ENCODE assay signal across 1 cellular context in genomic region chr2:20650880-20651730, GRCh38.
TF ChIP-seq lines count a peak whose summit lies in the region.

TSS of gene HS1BP3 (minus strand) at chr2:20651098. CDS start at chr2:20651063, 35 bp downstream.

TF ChIP-seq in K562, 482 proteins besides CTCF, POLR2A, EP300 and RAD21 (continued from another document and continues in another):
- TF ChIP-seq GTF3C2 (IDR thresholded peaks at IDR 0.05; ENCODE audit: borderline replicate concordance, extremely low read depth, insufficient read length) (no peak), ATF6 (CRISPR knock-in tag; IDR thresholded peaks at IDR 0.05) (no peak), NUFIP1 (IDR thresholded peaks at IDR 0.05; ENCODE audit: partially characterized antibody) (no peak), ZBTB8A (IDR thresholded peaks at IDR 0.05; ENCODE audit: partially characterized antibody) (no peak), ZNF695 (CRISPR knock-in tag; IDR thresholded peaks at IDR 0.05) (no peak), HNRNPLL (IDR thresholded peaks at IDR 0.05; ENCODE audit: low read depth, low read length, poor library complexity, severe bottlenecking) (no peak), ZNF217 (CRISPR knock-in tag; IDR thresholded peaks at IDR 0.05) (no peak), ZBTB9 (CRISPR knock-in tag; IDR thresholded peaks at IDR 0.05) (peak; percentile 18; the same call in 1 of the 2 replicates), CXXC5 (CRISPR knock-in tag; IDR thresholded peaks at IDR 0.05) (peak; percentile 96), SFPQ (IDR thresholded peaks at IDR 0.05; ENCODE audit: low read depth, low read length) (no peak), DLX4 (CRISPR knock-in tag; IDR thresholded peaks at IDR 0.05) (no peak), ZBED1 (IDR thresholded peaks at IDR 0.05) (no peak), CHCHD3 (CRISPR knock-in tag; IDR thresholded peaks at IDR 0.05) (no peak), ZNF740 (CRISPR knock-in tag; IDR thresholded peaks at IDR 0.05) (no peak), ZNF740 (tag; IDR thresholded peaks at IDR 0.05) (no peak), OTX1 (CRISPR knock-in tag; IDR thresholded peaks at IDR 0.05) (no peak), HMG20B (CRISPR knock-in tag; IDR thresholded peaks at IDR 0.05) (no peak), ZC3H8 (IDR thresholded peaks at IDR 0.05) (no peak), FOXM1 (IDR thresholded peaks at IDR 0.05; ENCODE audit: low read depth) (no peak), FOXM1 (CRISPR knock-in tag; IDR thresholded peaks at IDR 0.05; ENCODE audit: low read depth) (no peak), ZNF146 (CRISPR knock-in tag; IDR thresholded peaks at IDR 0.05; ENCODE audit: unreplicated experiment) (no peak), ZBTB26 (CRISPR knock-in tag; IDR thresholded peaks at IDR 0.05) (no peak), EWSR1 (IDR thresholded peaks at IDR 0.05; ENCODE audit: borderline replicate concordance, low read depth, partially characterized antibody) (no peak), BRCA1 (IDR thresholded peaks at IDR 0.05) (no peak), BRCA1 (CRISPR knock-in tag; IDR thresholded peaks at IDR 0.05) (no peak), CHAMP1 (IDR thresholded peaks at IDR 0.05) (no peak), MXI1 (IDR thresholded peaks at IDR 0.05; ENCODE audit: low read depth, low read length) (no peak), MNT (conservative IDR thresholded peaks at IDR 0.05) (no peak), TAF9B (IDR thresholded peaks at IDR 0.05; ENCODE audit: partially characterized antibody) (no peak), ZBTB12 (CRISPR knock-in tag; IDR thresholded peaks at IDR 0.05) (peak; percentile 85), THAP12 (CRISPR knock-in tag; IDR thresholded peaks at IDR 0.05) (no peak), ZBTB43 (CRISPR knock-in tag; IDR thresholded peaks at IDR 0.05) (no peak), CGGBP1 (CRISPR knock-in tag; IDR thresholded peaks at IDR 0.05) (no peak), NR4A1 (CRISPR knock-in tag; IDR thresholded peaks at IDR 0.05) (no peak), NR4A1 (tag; IDR thresholded peaks at IDR 0.05) (peak; percentile 56; the same call in 1 of the 2 replicates), DDX20 (tag; IDR thresholded peaks at IDR 0.05; ENCODE audit: low read depth) (no peak), RFX7 (CRISPR knock-in tag; IDR thresholded peaks at IDR 0.05) (no peak), NFIC (IDR thresholded peaks at IDR 0.05) (peak; percentile 7; the same call in 1 of the 2 replicates), SAP30 (IDR thresholded peaks at IDR 0.05; ENCODE audit: borderline replicate concordance, insufficient read depth, low read depth, low read length, poor library complexity, severe bottlenecking) (peak; percentile 32), ZKSCAN8 (CRISPR knock-in tag; IDR thresholded peaks at IDR 0.05) (no peak), ASH1L (IDR thresholded peaks at IDR 0.05; ENCODE audit: borderline replicate concordance, low read depth, partially characterized antibody) (no peak), ZFP30 (CRISPR knock-in tag; IDR thresholded peaks at IDR 0.05; ENCODE audit: borderline replicate concordance) (no peak)
